In the genomic region with DNA sequence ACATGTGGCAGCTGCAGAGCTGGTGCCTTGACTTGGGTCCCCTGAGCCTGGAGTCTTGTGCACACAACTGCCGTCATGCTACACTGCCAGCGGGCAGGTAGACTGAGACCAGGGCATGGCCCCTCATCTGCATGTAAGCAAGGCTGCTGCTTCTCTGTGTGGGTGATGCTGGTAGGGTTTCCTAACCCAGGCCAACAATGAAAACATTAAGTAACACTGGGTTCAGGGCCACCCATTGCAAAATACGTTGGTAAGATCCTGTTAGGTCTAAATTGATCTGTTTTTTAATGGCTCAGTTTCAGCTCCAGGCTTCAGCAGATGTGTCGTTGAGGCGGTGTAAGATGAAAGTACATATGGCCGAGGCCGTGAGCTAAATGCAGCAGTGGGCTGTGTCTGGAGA, we compare ENCODE assay signal across 1 cellular context.
TF ChIP-seq lines count a peak whose summit lies in the region.

No MANE protein-coding gene starts in this region.

TF ChIP-seq in H1, 55 proteins besides CTCF, POLR2A, EP300 and RAD21:
- TF ChIP-seq TCF12 (IDR thresholded peaks at IDR 0.05; ENCODE audit: low read depth, low read length) (no peak), GTF2F1 (IDR thresholded peaks at IDR 0.05; ENCODE audit: borderline replicate concordance, low read depth, low read length) (no peak), KDM4A (IDR thresholded peaks at IDR 0.05; ENCODE audit: low read depth, low read length, severe bottlenecking) (no peak), JUN (IDR thresholded peaks at IDR 0.05; ENCODE audit: low read depth, low read length) (no peak), CBX5 (IDR thresholded peaks at IDR 0.05; ENCODE audit: low read depth, low read length) (no peak), CBX8 (IDR thresholded peaks at IDR 0.05; ENCODE audit: borderline replicate concordance, low read depth, low read length) (no peak), KDM1A (IDR thresholded peaks at IDR 0.05; ENCODE audit: borderline replicate concordance, low read length) (no peak), CHD2 (IDR thresholded peaks at IDR 0.05; ENCODE audit: low read length) (no peak), CTBP2 (IDR thresholded peaks at IDR 0.05; ENCODE audit: borderline replicate concordance, insufficient read depth, insufficient read length, low read length) (no peak), BACH1 (IDR thresholded peaks at IDR 0.05; ENCODE audit: low read length) (no peak), CEBPB (IDR thresholded peaks at IDR 0.05; ENCODE audit: low read depth, low read length) (no peak), EGR1 (IDR thresholded peaks at IDR 0.05; ENCODE audit: borderline replicate concordance, low read depth, low read length) (no peak), RBBP5 (IDR thresholded peaks at IDR 0.05; ENCODE audit: borderline replicate concordance, low read depth, low read length) (no peak), SP1 (IDR thresholded peaks at IDR 0.05; ENCODE audit: low read depth, low read length) (no peak)
- TF ChIP-seq, protein P1, sequence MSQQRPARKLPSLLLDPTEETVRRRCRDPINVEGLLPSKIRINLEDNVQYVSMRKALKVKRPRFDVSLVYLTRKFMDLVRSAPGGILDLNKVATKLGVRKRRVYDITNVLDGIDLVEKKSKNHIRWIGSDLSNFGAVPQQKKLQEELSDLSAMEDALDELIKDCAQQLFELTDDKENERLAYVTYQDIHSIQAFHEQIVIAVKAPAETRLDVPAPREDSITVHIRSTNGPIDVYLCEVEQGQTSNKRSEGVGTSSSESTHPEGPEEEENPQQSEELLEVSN (IDR thresholded peaks at IDR 0.05): no peak
